ENCODE assay signal across 19 cellular contexts in genomic region chr15:85778107-85778776, GRCh38. TPM values are rescaled to one million over a fixed set of nuclear protein-coding genes. Genes with fewer than 3 reads are reported as not detected.
DNase-seq lines count a peak whose midpoint lies in the region; ATAC-seq and TF ChIP-seq lines count a peak whose summit lies in the region.
"Had no signal": no experiment of that assay in that cellular context is flagged by ENCODE, and none has a peak within 500 bp of the region (broad histone marks: within the 10 kb centered on the region; RNA-seq: fewer than 3 reads in every experiment).

No MANE protein-coding gene starts in this region.

- no peak overlapping the region for H3K4me3 ChIP-seq in BLaER1
- H3K4me3 ChIP-seq in neuronal stem cell (ENCODE audit: low read length in 2 of 2): no peak overlapping the region
- no peak overlapping the region for H3K4me3 ChIP-seq in BE2C (ENCODE audit: low read depth, low read length)
- H3K4me3 ChIP-seq: dorsolateral prefrontal cortex, hepatocyte had no signal

- H2AK5ac ChIP-seq in neuronal stem cell (ENCODE audit: low read depth, low read length): no peak overlapping the region

- H3K79me1 ChIP-seq in neuronal stem cell (ENCODE audit: low read depth, low read length): peaks cover 7% of the 10 kb centered on the region

- H3K18ac ChIP-seq in neuronal stem cell (ENCODE audit: low read length): peak overlapping the region; percentile 20

- no peak overlapping the region for H2BK15ac ChIP-seq in neuronal stem cell (ENCODE audit: low read length)

- H3K36me3 ChIP-seq in BLaER1: 0 out of 2 replicates have a peak, but pooled peaks cover 7% of the 10 kb centered on the region
- peaks cover 0 to 40% of the 10 kb centered on the region in 2 donors for H3K36me3 ChIP-seq in neuronal stem cell (replicated peaks in 1 of 2; ENCODE audit: control insufficient read depth in 2 of 2, insufficient read depth in 2 of 2, low read length in 2 of 2)
- H3K36me3 ChIP-seq in BE2C: no peaks in the 10 kb centered on the region
- H3K36me3 ChIP-seq: WERI-Rb-1 had no signal

- H3K9ac ChIP-seq in BLaER1 (no peak overlapping the region), neuronal stem cell (ENCODE audit: low read depth, low read length, poor library complexity) (no peak overlapping the region)
- H3K9ac ChIP-seq: parathyroid adenoma had no signal

- H2BK5ac ChIP-seq in neuronal stem cell (ENCODE audit: low read length): no peak overlapping the region

- H3K4me1 ChIP-seq in BLaER1 (peaks cover 50% of the 10 kb centered on the region), neuronal stem cell (ENCODE audit: control insufficient read depth in 2 of 2, insufficient read depth in 1 of 2, low read depth in 1 of 2, low read length in 2 of 2) (peaks cover 0 to 7% of the 10 kb centered on the region in 2 donors), BE2C (no peaks in the 10 kb centered on the region)
- H3K4me1 ChIP-seq: parathyroid adenoma had no signal

- H2BK120ac ChIP-seq in neuronal stem cell (ENCODE audit: low read depth, low read length): no peak overlapping the region

- H3K27ac ChIP-seq in BLaER1: no peak overlapping the region
- H3K27ac ChIP-seq in neuronal stem cell (replicated peaks; ENCODE audit: low read length): no peak overlapping the region
- H3K27ac ChIP-seq: hepatocyte, parathyroid adenoma, WERI-Rb-1 had no signal

- H3K14ac ChIP-seq in neuronal stem cell (ENCODE audit: low read length): no peak overlapping the region

- H3K4me2 ChIP-seq in BLaER1: peak overlapping the region; percentile 31
- H3K4me2 ChIP-seq in neuronal stem cell (ENCODE audit: insufficient read depth, low read length, poor library complexity, severe bottlenecking): no peak overlapping the region
- H3K4me2 ChIP-seq: hepatocyte had no signal

- H2BK12ac ChIP-seq in neuronal stem cell (ENCODE audit: low read length): no peak overlapping the region

- H3K27me3 ChIP-seq in BLaER1 (no peaks in the 10 kb centered on the region), neuronal stem cell (ENCODE audit: control insufficient read depth in 3 of 3, insufficient read depth in 3 of 3, low read depth in 1 of 3, low read length in 3 of 3) (no peaks in the 10 kb centered on the region), BE2C (no peaks in the 10 kb centered on the region)
- H3K27me3 ChIP-seq: dorsolateral prefrontal cortex, hepatocyte had no signal

- H4K8ac ChIP-seq in neuronal stem cell (ENCODE audit: low read depth, low read length): no peak overlapping the region

- no peak overlapping the region for H2AFZ ChIP-seq in neuronal stem cell (ENCODE audit: low read length)
- H2AFZ ChIP-seq: hepatocyte, parathyroid adenoma had no signal

- ATAC-seq in Right ventricle myocardium superior (ENCODE audit: poor library complexity) (peak; percentile 92), HG02798 (IDR thresholded peaks at IDR 0.05; ENCODE audit: poor library complexity, unreplicated experiment) (no peak), HG02759 (IDR thresholded peaks at IDR 0.05; ENCODE audit: unreplicated experiment) (no peak)
- ATAC-seq: stimulated activated naive B cell treated with anti-CD40 and anti-IgM and Interleukin-4, amounts not matched to agents 10 μg/mL and 1 μg/mL and 100 μg/mL, for 72 hours had no signal

- no peak overlapping the region for H4K91ac ChIP-seq in neuronal stem cell (ENCODE audit: low read depth, low read length, poor library complexity)

- no peak overlapping the region for H3K4ac ChIP-seq in neuronal stem cell (ENCODE audit: low read length)

- no peak for TF ChIP-seq CTCF in BE2C (IDR thresholded peaks at IDR 0.05; ENCODE audit: low read depth, low read length)

- no peaks in the 10 kb centered on the region for H3K9me3 ChIP-seq in BLaER1
- peaks cover 0 to 11% of the 10 kb centered on the region in 2 donors for H3K9me3 ChIP-seq in neuronal stem cell (replicated peaks in 1 of 2; ENCODE audit: control insufficient read depth in 2 of 2, insufficient read depth in 1 of 2, low read depth in 1 of 2, low read length in 2 of 2)
- no peaks in the 10 kb centered on the region for H3K9me3 ChIP-seq in BE2C

- H3K23ac ChIP-seq in neuronal stem cell (ENCODE audit: low read depth, low read length, poor library complexity): no peak overlapping the region

- DNase-seq in NCI-H524 (lab: John Stamatoyannopoulos, UW) (peak; percentile 42 to 74), Right ventricle myocardium superior (no peak), neuronal stem cell (ENCODE audit: low spot score) (no peak), BE2C (no peak), ecto neural progenitor cell (ENCODE audit: low spot score) (no peak)
- DNase-seq: activated CD4-positive, alpha-beta memory T cell treated with anti-CD3 and anti-CD28 coated beads, Interleukin-2, amount 10 ng/mL, durations not matched to agents 7 days and 5 days; activated T-cell treated with anti-CD3 and anti-CD28 coated beads, Interleukin-2, amount 50 U/mL, for 48 hours; CD8-positive, alpha-beta memory T cell; H9; NCI-H1105 treated with DMSO at 0.1 percent for 48 hours; NCI-H2227 treated with DMSO at 0.1 percent for 48 hours; stimulated activated naive B cell treated with anti-CD40 and anti-IgM and Interleukin-4, amounts not matched to agents 10 μg/mL and 1 μg/mL and 100 μg/mL, for 72 hours; WERI-Rb-1 had no signal

- H4K20me1 ChIP-seq in BLaER1: peaks cover 79% of the 10 kb centered on the region

- no CpG with 5 or more reads among the region's 10 CpGs for WGBS in neuronal stem cell (ENCODE audit: extremely low coverage in 2 of 2, insufficient read length in 2 of 2, insufficient replicate concordance in 1 of 2), 2 donors

- intact Hi-C loops in Right ventricle myocardium superior (cut with DNase I): no loop called here

RNA-seq across cellular contexts. Expression of gene KLHL25, which starts 16.5 kb away (rescaled TPM):
- 4.1 TPM for total RNA-seq in Right ventricle myocardium superior
- polyA plus RNA-seq in neuronal stem cell (2013, experiment 1 of 2): 5.8 TPM
- polyA plus RNA-seq in neuronal stem cell (2013, experiment 2 of 2): 5.8 TPM
- polyA plus RNA-seq in BE2C (2012; ENCODE audit: insufficient read depth, insufficient read length, low read depth): 9.0 TPM

Comparison
In these comparisons a context has a peak if more than half of its experiments do, and no peak if none do; other contexts are left out.
1. DNase-seq: peak in NCI-H524 (2 of 2); none in Right ventricle myocardium superior (single experiment), neuronal stem cell (single experiment), BE2C (single experiment) and ecto neural progenitor cell (single experiment).